1 cellular context compared by ENCODE assay signal in genomic region chr18:74023220-74023619, GRCh38.
TF ChIP-seq lines count a peak whose summit lies in the region.

No MANE protein-coding gene starts in this region.

TF ChIP-seq in H1, 55 proteins besides CTCF, POLR2A, EP300 and RAD21 (continued from another document):
- TF ChIP-seq SP1 (IDR thresholded peaks at IDR 0.05; ENCODE audit: low read depth, low read length) (0 out of 2 replicates have a peak, but pooled peaks have one; percentile 14), SIX5 (IDR thresholded peaks at IDR 0.05; ENCODE audit: low read depth, low read length) (0 out of 2 replicates have a peak, but pooled peaks have one; percentile 10)
